ENCODE assay signal across 8 cellular contexts in the genomic region with DNA sequence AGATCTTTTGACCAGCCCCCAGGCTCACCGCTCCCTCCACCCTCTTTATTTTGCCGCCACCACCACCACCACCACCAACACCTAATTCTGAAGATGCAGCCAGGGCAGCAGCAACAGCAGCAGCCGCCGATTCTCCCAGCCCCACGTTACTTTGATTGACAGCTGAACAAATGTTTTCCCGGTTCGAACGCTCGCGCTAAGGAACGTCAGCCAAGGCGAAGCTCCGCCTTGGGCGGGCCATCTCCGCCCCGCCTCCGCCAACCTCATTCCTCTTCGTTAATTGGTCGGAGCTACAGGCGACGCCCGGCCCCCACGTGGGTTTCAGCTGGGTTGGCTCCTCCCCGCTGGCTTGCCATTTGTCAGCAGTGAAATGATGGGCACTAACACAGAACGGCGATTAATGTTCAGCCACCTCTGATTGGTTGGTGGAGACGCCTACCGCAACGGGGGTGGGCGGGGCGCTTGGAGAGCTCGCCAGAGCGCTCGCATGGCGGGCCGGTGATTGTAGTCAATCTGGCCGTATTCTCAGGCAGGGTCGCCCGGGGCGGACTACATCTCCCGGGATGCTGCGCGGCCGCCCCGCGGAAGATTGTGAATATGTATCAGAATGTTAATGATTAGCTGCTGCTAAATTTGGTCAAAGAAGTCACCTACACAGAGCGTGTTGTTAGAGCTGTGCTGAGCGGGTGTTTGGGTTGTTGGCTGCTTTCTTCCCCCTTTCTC. TPM values are rescaled to one million over a fixed set of nuclear protein-coding genes. Genes with fewer than 3 reads are reported as not detected.
A peak's percentile ranks its signal among the peaks of the same experiment; 100 is the strongest.
DNase-seq lines count a peak whose midpoint lies in the region; ATAC-seq, FAIRE-seq and TF ChIP-seq lines count a peak whose summit lies in the region.

Gene TLE4, plus strand, starts transcription at position 657 of the 723 bp plus-strand sequence. CDS start 826 bp downstream, outside the sequence.

- H3K27ac ChIP-seq in adipose tissue (ENCODE audit: low read depth, low read length), result peak within 1 kb of the TSS; percentile 84
- peak within 1 kb of the TSS; percentile 94 for H3K27ac ChIP-seq in cardiac muscle cell
- peak within 1 kb of the TSS; percentile 91 to 97 (median 94) for H3K27ac ChIP-seq in pancreas
- peak within 1 kb of the TSS; percentile 72 to 86 (median 85) for H3K27ac ChIP-seq in thyroid gland

- peak; percentile 89 to 98 for TF ChIP-seq POLR2A in thyroid gland (IDR thresholded peaks at IDR 0.05)

- TF ChIP-seq CTCF in GM12875 (IDR thresholded peaks at IDR 0.05; ENCODE audit: borderline replicate concordance, insufficient read depth, low read depth, low read length) (no peak), cardiac muscle cell (IDR thresholded peaks at IDR 0.05; ENCODE audit: low read depth, low read length) (no peak), pancreas (IDR thresholded peaks at IDR 0.05) (no peak), thyroid gland (IDR thresholded peaks at IDR 0.05) (no peak)

- ATAC-seq in HG02798 (IDR thresholded peaks at IDR 0.05; ENCODE audit: poor library complexity, unreplicated experiment), result peak; percentile 88
- peak; percentile 90 to 95 (median 90) for ATAC-seq in pancreas

- H3K36me3 ChIP-seq in cardiac muscle cell (no peaks in the 10 kb centered on the region), pancreas (no peaks in the 10 kb centered on the region), thyroid gland (no peaks in the 10 kb centered on the region)

- 0% methylated on average over 48 of the region's 48 CpGs for WGBS in adipose tissue, 3 donors
- 0% methylated on average over 48 of the region's 48 CpGs for WGBS in pancreas, 2 donors
- 0 to 1% methylated on average over 27 to 35 of the region's 48 CpGs for WGBS in thyroid gland, 2 donors

- DNase-seq in NCI-H1417 treated with DMSO at 0.1 percent for 48 hours (lab: John Stamatoyannopoulos, UW), result peak; percentile 100
- peak; percentile 100 for DNase-seq in T follicular helper cell (ENCODE audit: low read depth)
- DNase-seq in cardiac muscle cell (ENCODE audit: low read depth in 1 of 2, low spot score in 1 of 2), result peak; percentile 100
- DNase-seq in pancreas, result peak; percentile 97 to 100 (median 100)
- peak; percentile 100 for DNase-seq in thyroid gland

- H3K9me3 ChIP-seq in cardiac muscle cell (ENCODE audit: low read depth) (no peaks in the 10 kb centered on the region), pancreas (no peaks in the 10 kb centered on the region), thyroid gland (no peaks in the 10 kb centered on the region)

- H3K4me3 ChIP-seq in GM12875 (ENCODE audit: low read depth, low read length), result peak within 1 kb of the TSS; percentile 66
- H3K4me3 ChIP-seq in cardiac muscle cell, result peak within 1 kb of the TSS; percentile 94
- H3K4me3 ChIP-seq in pancreas, result peak within 1 kb of the TSS; percentile 83 to 97 (median 90)
- H3K4me3 ChIP-seq in thyroid gland (replicated peaks in 1 of 3), result peak within 1 kb of the TSS; percentile 74 to 92 (median 79)

- FAIRE-seq in pancreas (lab: Jason Lieb, UNC), result peak; percentile 99

- peaks cover 9% of the 10 kb centered on the region for H3K27me3 ChIP-seq in cardiac muscle cell
- no peaks in the 10 kb centered on the region for H3K27me3 ChIP-seq in pancreas
- H3K27me3 ChIP-seq in thyroid gland, result no peaks in the 10 kb centered on the region

- H3K4me1 ChIP-seq in cardiac muscle cell (ENCODE audit: low read depth), result no peaks in the 10 kb centered on the region
- peaks cover 0 to 7% (median 0%) of the 10 kb centered on the region in 3 donors for H3K4me1 ChIP-seq in pancreas
- H3K4me1 ChIP-seq in thyroid gland, result peaks cover 10 to 18% of the 10 kb centered on the region in 2 donors

- intact Hi-C loops in pancreas (cut with DNase I) (no loop called here), thyroid gland (cut with DNase I) (no loop called here)

RNA-seq across cellular contexts. Expression of gene TLE4, which starts in this region (rescaled TPM):
- polyA plus RNA-seq in adipose tissue (10 to 100 TPM in 1 of 3 donors, 1 to 10 TPM in 2; 3.9 to 11.1 (median 8.1) TPM), cardiac muscle cell (9.1 and 15.4 TPM in 2 replicates), pancreas (1 to 10 TPM; 2.8 to 4.1 TPM)
- total RNA-seq in cardiac muscle cell (11.2 and 11.9 TPM in 2 replicates), pancreas (10 to 100 TPM in 3 of 6 donors, 1 to 10 TPM in 3; 8.0 to 19.0 (median 10.3) TPM), thyroid gland (10 to 100 TPM; 40.3 to 64.2 (median 52.8) TPM)

Comparison
In these comparisons a context has a peak if more than half of its experiments do, and no peak if none do; other contexts are left out.
1. Peak in every context shown above with its lines: DNase-seq, ATAC-seq, H3K4me3 ChIP-seq and H3K27ac ChIP-seq.